In genomic region chr3:136196064-136196400, GRCh38 we compare ENCODE assay signal across 8 cellular contexts. TPM values are rescaled to one million over a fixed set of nuclear protein-coding genes. Genes with fewer than 3 reads are reported as not detected.
DNase-seq lines count a peak whose midpoint lies in the region; ATAC-seq and TF ChIP-seq lines count a peak whose summit lies in the region.

Gene MSL2, minus strand, starts transcription at chr3:136196335. Its CDS starts 1,222 bp downstream, at chr3:136195113.

- H3K9me2 ChIP-seq in SK-N-SH, result no peaks in the 10 kb centered on the region
- H3K9me2 ChIP-seq in PC-9 (ENCODE audit: insufficient read depth), result no peaks in the 10 kb centered on the region

- ATAC-seq in SK-N-SH treated with all-trans-retinoic acid at 6 μM for 48 hours (no peak), HG03439 (IDR thresholded peaks at IDR 0.05; ENCODE audit: unreplicated experiment) (no peak)
- peak; percentile 66 for ATAC-seq in naive thymus-derived CD4-positive, alpha-beta T cell

- peaks cover 19% of the 10 kb centered on the region for H3K36me3 Mint-ChIP-seq in endothelial cell (ENCODE audit: low read depth, unreplicated experiment)
- peaks cover 6 to 40% (median 13%) of the 10 kb centered on the region in 5 donors for H3K36me3 Mint-ChIP-seq in naive thymus-derived CD4-positive, alpha-beta T cell

- POLR2A ChIA-PET in SK-N-SH (lab: Yijun Ruan, JAX), result interaction anchor here (0.6 to 1.6 kb wide), 10 partner anchors 10 to 818 kb away, joined by 3 to 21 read pairs (median 4); partner anchors contain the start of genes NCK1, SLC35G2 and STAG1
- POLR2A ChIA-PET in PC-9 (lab: Charles Lee; ENCODE audit: unreplicated experiment), result interaction anchor here (0.5 to 1.0 kb wide), 12 partner anchors 9 to 798 kb away, joined by 3 to 30 read pairs (median 6); partner anchors contain the start of gene NCK1
- POLR2A ChIA-PET in naive thymus-derived CD4-positive, alpha-beta T cell (lab: Charles Lee), result interaction anchor here (0.6 to 6.3 kb wide), 19 partner anchors 9 to 818 kb away, joined by 3 to 78 read pairs (median 4); partner anchors contain the start of genes NCK1, PCCB and STAG1

- peaks cover 20% of the 10 kb centered on the region for H3K27me3 Mint-ChIP-seq in endothelial cell (ENCODE audit: unreplicated experiment)
- peaks cover 0 to 7% (median 0%) of the 10 kb centered on the region in 5 donors for H3K27me3 Mint-ChIP-seq in naive thymus-derived CD4-positive, alpha-beta T cell

- DNase-seq in SK-N-SH, result no peak
- DNase-seq in PC-9, result no peak
- DNase-seq in endothelial cell (ENCODE audit: low spot score), result no peak
- no peak for DNase-seq in naive thymus-derived CD4-positive, alpha-beta T cell
- DNase-seq in NCI-H1436 treated with DMSO at 0.1 percent for 48 hours (lab: John Stamatoyannopoulos, UW), result no peak
- DNase-seq in stimulated activated CD8-positive, alpha-beta memory T cell treated with anti-CD3 and anti-CD28 coated beads, Interleukin-4, amount 100 ng/mL, for 48 hours, result no peak

- H3K9me3 ChIP-seq in SK-N-SH (no peaks in the 10 kb centered on the region; the same call in 1 of the 2 replicates), PC-9 (ENCODE audit: insufficient read depth, low read depth) (0 out of 2 replicates have a peak, but pooled peaks cover 6% of the 10 kb centered on the region)
- H3K9me3 ChIP-seq in naive thymus-derived CD4-positive, alpha-beta T cell (ENCODE audit: control insufficient read depth in 2 of 3, low read length in 3 of 3), result no peaks in the 10 kb centered on the region

- no TSS peak for BruUV-seq in PC-9 (replicated peaks; lab: Mats Ljungman, UMichigan)

- peaks cover 33% of the 10 kb centered on the region for H3K4me1 Mint-ChIP-seq in endothelial cell (ENCODE audit: unreplicated experiment)
- H3K4me1 Mint-ChIP-seq in naive thymus-derived CD4-positive, alpha-beta T cell, result peaks cover 21 to 42% (median 39%) of the 10 kb centered on the region in 7 donors

- no peaks in the 10 kb centered on the region for H3K27me3 ChIP-seq in SK-N-SH (ENCODE audit: insufficient read depth)
- H3K27me3 ChIP-seq in PC-9 (ENCODE audit: insufficient read depth, low read depth), result no peaks in the 10 kb centered on the region
- H3K27me3 ChIP-seq in naive thymus-derived CD4-positive, alpha-beta T cell (ENCODE audit: control insufficient read depth in 2 of 2, insufficient read depth in 2 of 2, low read length in 2 of 2), result no peaks in the 10 kb centered on the region

- peak within 1 kb of the TSS; percentile 98 for H3K9ac ChIP-seq in SK-N-SH

- H3K4me1 ChIP-seq in SK-N-SH (ENCODE audit: control insufficient read depth in 1 of 2, insufficient read depth in 2 of 2, low read depth in 1 of 2, low read length in 1 of 2) (peaks cover 8 to 17% of the 10 kb centered on the region in 2 experiments; a peak in 3 of 4 replicates), PC-9 (replicated peaks; ENCODE audit: insufficient read depth) (peaks cover 36% of the 10 kb centered on the region)
- peaks cover 11% of the 10 kb centered on the region in 2 donors for H3K4me1 ChIP-seq in naive thymus-derived CD4-positive, alpha-beta T cell (ENCODE audit: control insufficient read depth in 2 of 2, insufficient read depth in 2 of 2, low read length in 2 of 2)

- no peaks in the 10 kb centered on the region for H3K9me3 Mint-ChIP-seq in endothelial cell (ENCODE audit: unreplicated experiment)
- H3K9me3 Mint-ChIP-seq in naive thymus-derived CD4-positive, alpha-beta T cell, result peaks cover 0 to 17% (median 0%) of the 10 kb centered on the region in 11 donors

- CTCF ChIA-PET in SK-N-SH (lab: Yijun Ruan, JAX) (interaction anchor here (0.6 to 2.6 kb wide), 4 partner anchors 54 to 557 kb away, joined by 3 to 13 read pairs (median 3); partner anchors contain the start of genes PCCB and STAG1), PC-9 (lab: Charles Lee) (interaction anchor here (1.4 kb wide), 1 partner anchor 556 kb away, joined by 4 read pairs; the partner anchor contains the start of gene STAG1)
- CTCF ChIA-PET in naive thymus-derived CD4-positive, alpha-beta T cell (lab: Charles Lee), result interaction anchor here (0.5 to 2.5 kb wide), 8 partner anchors 50 to 818 kb away, joined by 3 to 8 read pairs (median 4); partner anchors contain the start of genes NCK1, PCCB and STAG1

- H3F3A ChIP-seq in SK-N-SH (replicated peaks; ENCODE audit: insufficient read depth) (peaks cover 19% of the 10 kb centered on the region), PC-9 (ENCODE audit: insufficient read depth, low read depth) (peaks cover 16% of the 10 kb centered on the region)

- no peak for TF ChIP-seq CTCF in SK-N-SH (IDR thresholded peaks at IDR 0.05)
- no peak for TF ChIP-seq CTCF in PC-9 (conservative IDR thresholded peaks at IDR 0.05)
- TF ChIP-seq CTCF in endothelial cell (IDR thresholded peaks at IDR 0.05; ENCODE audit: unreplicated experiment), result no peak

- H4K20me1 ChIP-seq in SK-N-SH (ENCODE audit: insufficient read depth) (peaks cover 43% of the 10 kb centered on the region), PC-9 (ENCODE audit: insufficient read depth) (peaks cover 42% of the 10 kb centered on the region)

- no peak for TF ChIP-seq RAD21 in SK-N-SH (IDR thresholded peaks at IDR 0.05; ENCODE audit: low read length)

- peak within 1 kb of the TSS; percentile 82 to 83 for H3K4me3 ChIP-seq in SK-N-SH (ENCODE audit: low read depth in 2 of 2, low read length in 1 of 2)
- H3K4me3 ChIP-seq in PC-9, result peak within 1 kb of the TSS; percentile 84
- peak within 1 kb of the TSS; percentile 83 for H3K4me3 ChIP-seq in naive thymus-derived CD4-positive, alpha-beta T cell (ENCODE audit: low read length)

- peak within 1 kb of the TSS; percentile 98 for H3K27ac Mint-ChIP-seq in endothelial cell (ENCODE audit: unreplicated experiment)
- peak within 1 kb of the TSS; percentile 96 to 100 (median 99) for H3K27ac Mint-ChIP-seq in naive thymus-derived CD4-positive, alpha-beta T cell

- H3K79me2 ChIP-seq in SK-N-SH (ENCODE audit: insufficient read depth), result peaks cover 46% of the 10 kb centered on the region
- H3K79me2 ChIP-seq in PC-9 (ENCODE audit: low read depth), result peaks cover 54% of the 10 kb centered on the region

- 3% methylated on average over 12 of the region's 37 CpGs for WGBS in SK-N-SH (ENCODE audit: low lambda C conversion rate)

- TF ChIP-seq EP300 in SK-N-SH (IDR thresholded peaks at IDR 0.05; ENCODE audit: borderline replicate concordance in 1 of 2, low read depth in 1 of 2, low read length in 1 of 2), result no peak

- H2AFZ ChIP-seq in SK-N-SH (ENCODE audit: low read depth) (peak within 1 kb of the TSS; percentile 73), PC-9 (peak within 1 kb of the TSS; percentile 86)

- H3K4me2 ChIP-seq in SK-N-SH, result peak within 1 kb of the TSS; percentile 84
- peak within 1 kb of the TSS; percentile 97 for H3K4me2 ChIP-seq in PC-9

- H3K4me3 Mint-ChIP-seq in endothelial cell (ENCODE audit: unreplicated experiment), result peak within 1 kb of the TSS; percentile 100
- peak within 1 kb of the TSS; percentile 91 to 99 (median 98) for H3K4me3 Mint-ChIP-seq in naive thymus-derived CD4-positive, alpha-beta T cell

- intact Hi-C loops in PC-9 (cut with micrococcal nuclease; ENCODE audit: unreplicated experiment), result loop anchor here (1.0 to 10.0 kb wide), 7 partner anchors 44 to 557 kb away; partner anchors contain the start of genes PCCB and STAG1
- intact Hi-C loops in naive thymus-derived CD4-positive, alpha-beta T cell (cut with micrococcal nuclease), result loop anchor here (1.0 to 10.0 kb wide), 12 partner anchors 21 to 1989 kb away; partner anchors contain the start of genes NCK1 (in 2 of the 2), PCCB (in 2 of the 2), STAG1 (in 2 of the 2) and ANAPC13 (in 1 of the 2)

- peaks cover 0 to 9% of the 10 kb centered on the region in 2 experiments for H3K36me3 ChIP-seq in SK-N-SH (replicated peaks in 1 of 2; ENCODE audit: control insufficient read depth in 1 of 2, insufficient read depth in 2 of 2, low read length in 1 of 2)
- 0 out of 2 replicates have a peak, but pooled peaks cover 4% of the 10 kb centered on the region for H3K36me3 ChIP-seq in PC-9 (ENCODE audit: low read depth)
- peaks cover 0 to 14% (median 0%) of the 10 kb centered on the region in 3 experiments for H3K36me3 ChIP-seq in naive thymus-derived CD4-positive, alpha-beta T cell (ENCODE audit: control insufficient read depth in 2 of 3, insufficient read depth in 3 of 3, low read length in 3 of 3)

- H3K27ac ChIP-seq in SK-N-SH (ENCODE audit: low read depth in 2 of 2, low read length in 1 of 2), result peak within 1 kb of the TSS; percentile 98 to 99
- peak within 1 kb of the TSS; percentile 95 for H3K27ac ChIP-seq in PC-9
- H3K27ac ChIP-seq in naive thymus-derived CD4-positive, alpha-beta T cell (ENCODE audit: low read depth, low read length), result peak within 1 kb of the TSS; percentile 94

TF ChIP-seq in SK-N-SH, 30 proteins besides CTCF, POLR2A, EP300 and RAD21:
- TF ChIP-seq IRF3 (IDR thresholded peaks at IDR 0.05; ENCODE audit: low read depth, low read length) (no peak), TAF1 (IDR thresholded peaks at IDR 0.05; ENCODE audit: borderline replicate concordance, low read depth, low read length) (peak; percentile 18; the same call in 1 of the 2 replicates)

TF ChIP-seq in SK-N-SH treated with all-trans-retinoic acid at 6 μM for 48 hours, 23 proteins besides CTCF, POLR2A, EP300 and RAD21 (continues in another document):
- TF ChIP-seq RARB (CRISPR knock-in tag; IDR thresholded peaks at IDR 0.05) (no peak), ARNTL (CRISPR knock-in tag; IDR thresholded peaks at IDR 0.05; ENCODE audit: borderline replicate concordance, low read depth) (no peak), ZFP3 (CRISPR knock-in tag; IDR thresholded peaks at IDR 0.05) (no peak), CREB5 (CRISPR knock-in tag; IDR thresholded peaks at IDR 0.05; ENCODE audit: low read depth) (no peak)

RNA-seq across cellular contexts. Expression of gene MSL2, which starts in this region (rescaled TPM):
- polyA plus RNA-seq in SK-N-SH (2012; rRNA removed), result 2.2 and 2.4 TPM in 2 replicates
- polyA plus RNA-seq in SK-N-SH (2012; cell fraction: cytosol; rRNA removed), result 3.7 TPM in 2 replicates
- 1.9 and 2.4 TPM in 2 replicates for polyA plus RNA-seq in SK-N-SH (2012; cell fraction: nucleus; rRNA removed)
- total RNA-seq in PC-9 (2021) (31.1 and 34.1 TPM in 2 replicates), endothelial cell (ENCODE audit: unreplicated experiment) (44.7 TPM)
- 100 to 1,000 TPM in 3 of 5 experiments, 10 to 100 TPM in 2; 57.8 to 110 (median 107) TPM for total RNA-seq in naive thymus-derived CD4-positive, alpha-beta T cell
- polyA plus RNA-seq in naive thymus-derived CD4-positive, alpha-beta T cell, result 10 to 100 TPM; 40.9 to 42.8 TPM

Comparison
In these comparisons a context has a peak if more than half of its experiments do, and no peak if none do; other contexts are left out.
1. RNA of gene MSL2 (polyA plus RNA-seq): 40.9 to 42.8 TPM in naive thymus-derived CD4-positive, alpha-beta T cell; 1.9 to 3.7 TPM in SK-N-SH; every median in the first group is over 4 times any median in the second.
2. Peak in every context shown above with its lines, with median percentiles within 50 percentile points of each other: H3K27ac ChIP-seq and H3K4me3 ChIP-seq.